In genomic region chr11:833114-833791, GRCh38 we compare ENCODE assay signal across 9 cellular contexts. TPM values are rescaled to one million over a fixed set of nuclear protein-coding genes. Genes with fewer than 3 reads are reported as not detected.
A peak's percentile ranks its signal among the peaks of the same experiment; 100 is the strongest.
DNase-seq lines count a peak whose midpoint lies in the region; ATAC-seq and TF ChIP-seq lines count a peak whose summit lies in the region.
"Had no signal": no experiment of that assay in that cellular context is flagged by ENCODE, and none has a peak within 500 bp of the region (broad histone marks: within the 10 kb centered on the region; RNA-seq: fewer than 3 reads in every experiment).

No MANE protein-coding gene starts in this region.

- H2AFZ ChIP-seq in DND-41 (ENCODE audit: low read depth, low read length): no peak overlapping the region

- H3K79me2 ChIP-seq in DND-41 (ENCODE audit: insufficient read depth, low read length): no peaks in the 10 kb centered on the region

- H3K4me3 ChIP-seq in DND-41 (ENCODE audit: low read depth in 1 of 2, low read length in 2 of 2): peak overlapping the region; percentile 11 to 51; a peak in 3 of 4 replicates
- H3K4me3 ChIP-seq in WI38 (ENCODE audit: low read depth, low read length): peak overlapping the region; percentile 74

- peak overlapping the region; percentile 60 for H3K4me2 ChIP-seq in DND-41 (ENCODE audit: insufficient read depth, low read length)

- H3K4me1 Mint-ChIP-seq in HFFc6 (ENCODE audit: low read depth) (peaks cover 29% of the 10 kb centered on the region), naive B cell (peaks cover 24 to 38% (median 29%) of the 10 kb centered on the region in 3 donors)

- H3K9me3 ChIP-seq in DND-41 (ENCODE audit: insufficient read depth, low read length, severe bottlenecking): no peaks in the 10 kb centered on the region

- H3K27ac ChIP-seq in DND-41 (ENCODE audit: low read length) (no peak overlapping the region), epithelial cell of prostate (peak overlapping the region; percentile 96)

- peaks cover 10% of the 10 kb centered on the region for H4K20me1 ChIP-seq in DND-41 (ENCODE audit: insufficient read depth, low read length)

- ATAC-seq in DND-41 (ENCODE audit: insufficient read depth, low read depth) (no peak), naive B cell (ENCODE audit: low read depth in 2 of 2) (peak; percentile 51 to 63), GM19452 (IDR thresholded peaks at IDR 0.05; ENCODE audit: unreplicated experiment) (no peak)

- no peak for DNase-seq in DND-41
- DNase-seq in HFFc6: no peak
- DNase-seq in epithelial cell of prostate (ENCODE audit: low read depth, low spot score): no peak
- DNase-seq in naive B cell: no peak
- no peak for DNase-seq in DMS79 treated with DMSO at 0.1 percent for 48 hours (lab: John Stamatoyannopoulos, UW)
- DNase-seq in medulla oblongata (ENCODE audit: extremely low spot score): no peak

- H3K4me1 ChIP-seq in DND-41 (ENCODE audit: insufficient read depth, low read length): peaks cover 15% of the 10 kb centered on the region

- H3K9me3 Mint-ChIP-seq in HFFc6 (no peaks in the 10 kb centered on the region), naive B cell (no peaks in the 10 kb centered on the region)

- H3K27me3 ChIP-seq in DND-41 (ENCODE audit: insufficient read depth, low read length, poor library complexity): peaks cover 29% of the 10 kb centered on the region

- H3K27ac Mint-ChIP-seq in HFFc6 (peak overlapping the region; percentile 95), naive B cell (peak overlapping the region in 1 of 6 donors; percentile 27)

- TF ChIP-seq CTCF in DND-41 (IDR thresholded peaks at IDR 0.05; ENCODE audit: borderline replicate concordance, extremely low read depth, low read length, poor library complexity, severe bottlenecking) (no peak), HFFc6 (IDR thresholded peaks at IDR 0.05) (no peak), WI38 (IDR thresholded peaks at IDR 0.05; ENCODE audit: low read depth, low read length) (no peak)

- H3K36me3 Mint-ChIP-seq in HFFc6 (ENCODE audit: low read depth): peaks cover 8% of the 10 kb centered on the region
- H3K36me3 Mint-ChIP-seq in naive B cell: no peaks in the 10 kb centered on the region

- H3K36me3 ChIP-seq in DND-41 (ENCODE audit: insufficient read depth, low read length): peaks cover 16% of the 10 kb centered on the region

- H3K27me3 Mint-ChIP-seq in HFFc6 (ENCODE audit: insufficient read depth): peaks cover 21% of the 10 kb centered on the region
- H3K27me3 Mint-ChIP-seq in naive B cell: peaks cover 10 to 41% (median 21%) of the 10 kb centered on the region in 3 donors

- H3K4me3 Mint-ChIP-seq in HFFc6 (peak overlapping the region; percentile 95), naive B cell (peak overlapping the region; percentile 22 to 86 (median 72))

- peak overlapping the region; percentile 53; the same call in 1 of the 2 replicates for H3K9ac ChIP-seq in DND-41 (ENCODE audit: low read depth, low read length)

RNA-seq across cellular contexts. Expression of gene CD151, which starts 0.5 kb away (rescaled TPM):
- 1,000 to 10,000 TPM in 1 of 6 experiments, 100 to 1,000 TPM in 5; 719 to 1,001 (median 755) TPM for total RNA-seq in HFFc6 (2021; fragmentation: NEBNext Ultra II Directional; extraction: Animal tissue kit (Norgen Biotek cat#: 25700))
- polyA plus RNA-seq in naive B cell (ENCODE audit: low read depth in 6 of 6): 1 to 10 TPM; 1.2 to 5.8 (median 3.2) TPM

RNA-seq across cellular contexts. Expression of gene CRACR2B, which starts 5.5 kb away (rescaled TPM):
- 1 to 10 TPM in 4 of 6 experiments, under 1 TPM in 2; 0.63 to 2.2 (median 1.2) TPM for total RNA-seq in HFFc6 (2021; fragmentation: NEBNext Ultra II Directional; extraction: Animal tissue kit (Norgen Biotek cat#: 25700))
- under 1 TPM in 3 of 6 donors, not detected in 3; 0.41 to 1.00 (median 0.55) TPM for polyA plus RNA-seq in naive B cell (ENCODE audit: low read depth in 6 of 6)
- total RNA-seq: SK-MEL-5 had no signal

RNA-seq across cellular contexts. Expression of gene POLR2L, which starts 9.1 kb away (rescaled TPM):
- 100 to 1,000 TPM; 439 to 504 (median 478) TPM for total RNA-seq in HFFc6 (2021; fragmentation: NEBNext Ultra II Directional; extraction: Animal tissue kit (Norgen Biotek cat#: 25700))
- 10 to 100 TPM; 41.3 to 68.4 (median 55.9) TPM for polyA plus RNA-seq in naive B cell (ENCODE audit: low read depth in 6 of 6)

RNA-seq across cellular contexts. Expression of gene TSPAN4, which starts 9.4 kb away (rescaled TPM):
- 100 to 1,000 TPM; 193 to 267 (median 212) TPM for total RNA-seq in HFFc6 (2021; fragmentation: NEBNext Ultra II Directional; extraction: Animal tissue kit (Norgen Biotek cat#: 25700))
- polyA plus RNA-seq in naive B cell (ENCODE audit: low read depth in 6 of 6): 1 to 10 TPM in 5 of 6 donors, not detected in 1; 1.5 to 3.4 (median 2.8) TPM

RNA-seq across cellular contexts. Expression of gene PNPLA2, which starts 14.5 kb away (rescaled TPM):
- total RNA-seq in HFFc6 (2021; fragmentation: NEBNext Ultra II Directional; extraction: Animal tissue kit (Norgen Biotek cat#: 25700)): 100 to 1,000 TPM; 103 to 148 (median 130) TPM
- polyA plus RNA-seq in naive B cell (ENCODE audit: low read depth in 6 of 6): 10 to 100 TPM; 13.0 to 49.9 (median 26.9) TPM

Comparison
In these comparisons a context has a peak if more than half of its experiments do, and no peak if none do; other contexts are left out.
1. ATAC-seq: peak in naive B cell (2 of 2); none in DND-41 (single experiment) and GM19452 (single experiment).